Comparison of ENCODE assay signal across 20 cellular contexts in genomic region chr2:105815401-105815800, GRCh38.
A peak's percentile ranks its signal among the peaks of the same experiment; 100 is the strongest.
DNase-seq lines count a peak whose midpoint lies in the region; ATAC-seq and TF ChIP-seq lines count a peak whose summit lies in the region.
"Had no signal": no experiment of that assay in that cellular context is flagged by ENCODE, and none has a peak within 500 bp of the region (broad histone marks: within the 10 kb centered on the region; RNA-seq: fewer than 3 reads in every experiment).

No MANE protein-coding gene starts in this region.

- TF ChIP-seq EP300 in gastroesophageal sphincter (IDR thresholded peaks at IDR 0.05), result no peak

- no peak for DNase-seq in activated T-cell treated with anti-CD3 and anti-CD28 coated beads, Interleukin-2, amount 50 U/mL, for 72 hours
- DNase-seq in activated T-cell treated with anti-CD3 and anti-CD28 coated beads, Interleukin-2, amount 50 U/mL, for 4 hours, result no peak
- DNase-seq in DMS79 (lab: John Stamatoyannopoulos, UW) (peak; percentile 65), Peyer's patch (no peak), DMS 273 treated with DMSO at 0.1 percent for 48 hours (lab: John Stamatoyannopoulos, UW) (no peak), T-helper 1 cell (no peak)
- DNase-seq: AML-193; CD4-positive, alpha-beta memory T cell; HFFc6; NCI-H1417; NCI-H187 treated with DMSO at 0.1 percent for 48 hours; NCI-H2171; NCI-H446; NK-92 treated with Interleukin-12 subunit alpha and Interleukin-12 subunit beta, amount 100 ng/mL, for 24 hours; OCI-M1; RPMI8226; SJCRH30 had no signal

- H3K4me3 ChIP-seq in gastroesophageal sphincter (no peak overlapping the region), stomach smooth muscle (ENCODE audit: low read length in 2 of 2) (no peak overlapping the region), Peyer's patch (no peak overlapping the region)
- H3K4me3 ChIP-seq: K562, SJCRH30 had no signal

- WGBS in gastroesophageal sphincter (ENCODE audit: low coverage in 1 of 2), 2 donors, result 73% methylated on average over 6 of the region's 7 CpGs; no CpG with 5 or more reads in 1 of the 2 donors

- ATAC-seq in activated T-cell treated with anti-CD3 and anti-CD28 coated beads, Interleukin-2, amount 50 U/mL, for 72 hours (replicated peaks in 1 of 2), result no peak
- ATAC-seq in activated T-cell treated with anti-CD3 and anti-CD28 coated beads, Interleukin-2, amount 50 U/mL, for 4 hours, result no peak
- ATAC-seq in gastroesophageal sphincter, result no peak
- ATAC-seq: K562 had no signal

- peak overlapping the region in 3 of 4 donors; percentile 8 to 71 (median 67) for H3K27ac ChIP-seq in gastroesophageal sphincter
- peak overlapping the region; percentile 53 for H3K27ac ChIP-seq in stomach smooth muscle (ENCODE audit: low read length)
- no peak overlapping the region for H3K27ac ChIP-seq in Peyer's patch
- H3K27ac ChIP-seq: SJCRH30 had no signal

- peaks cover 0 to 14% of the 10 kb centered on the region in 2 donors for H3K36me3 ChIP-seq in gastroesophageal sphincter
- H3K36me3 ChIP-seq in stomach smooth muscle (ENCODE audit: control insufficient read depth in 2 of 2, insufficient read depth in 2 of 2, low read length in 2 of 2), result peaks cover 3 to 7% of the 10 kb centered on the region in 2 donors
- H3K36me3 ChIP-seq in Peyer's patch, result peaks cover 0 to 7% (median 0%) of the 10 kb centered on the region in 3 donors

- no peak for TF ChIP-seq CTCF in gastroesophageal sphincter (IDR thresholded peaks at IDR 0.05)
- no peak for TF ChIP-seq CTCF in Peyer's patch (IDR thresholded peaks at IDR 0.05)

- peak overlapping the region; percentile 32 for H3K27ac Mint-ChIP-seq in activated T-cell treated with anti-CD3 and anti-CD28 coated beads, Interleukin-2, amount 50 U/mL, for 72 hours
- H3K27ac Mint-ChIP-seq: HFFc6 had no signal

- no peak overlapping the region for H3K9ac ChIP-seq in stomach smooth muscle (ENCODE audit: low read length in 2 of 2)

- H3K4me3 Mint-ChIP-seq in activated T-cell treated with anti-CD3 and anti-CD28 coated beads, Interleukin-2, amount 50 U/mL, for 72 hours, result no peak overlapping the region
- no peak overlapping the region for H3K4me3 Mint-ChIP-seq in activated T-cell treated with anti-CD3 and anti-CD28 coated beads, Interleukin-2, amount 50 U/mL, for 4 hours
- H3K4me3 Mint-ChIP-seq: HFFc6 had no signal

- no peaks in the 10 kb centered on the region for H3K27me3 Mint-ChIP-seq in activated T-cell treated with anti-CD3 and anti-CD28 coated beads, Interleukin-2, amount 50 U/mL, for 72 hours (ENCODE audit: low read depth)
- no peaks in the 10 kb centered on the region for H3K27me3 Mint-ChIP-seq in activated T-cell treated with anti-CD3 and anti-CD28 coated beads, Interleukin-2, amount 50 U/mL, for 4 hours (ENCODE audit: low read depth)
- H3K27me3 Mint-ChIP-seq: CD4-positive, alpha-beta memory T cell had no signal

- no peaks in the 10 kb centered on the region for H3K9me3 Mint-ChIP-seq in activated T-cell treated with anti-CD3 and anti-CD28 coated beads, Interleukin-2, amount 50 U/mL, for 72 hours
- no peaks in the 10 kb centered on the region for H3K9me3 Mint-ChIP-seq in activated T-cell treated with anti-CD3 and anti-CD28 coated beads, Interleukin-2, amount 50 U/mL, for 4 hours
- H3K9me3 Mint-ChIP-seq: HFFc6 had no signal

- H3K4me1 ChIP-seq in gastroesophageal sphincter (peaks cover 5 to 61% (median 39%) of the 10 kb centered on the region in 3 donors), stomach smooth muscle (ENCODE audit: control insufficient read depth, insufficient read depth, low read length) (peaks cover 46% of the 10 kb centered on the region), Peyer's patch (peaks cover 0 to 48% (median 0%) of the 10 kb centered on the region in 4 donors)

- H3K27me3 ChIP-seq in gastroesophageal sphincter, result no peaks in the 10 kb centered on the region
- H3K27me3 ChIP-seq in stomach smooth muscle (ENCODE audit: control insufficient read depth in 1 of 2, insufficient read depth in 2 of 2, low read length in 2 of 2), result no peaks in the 10 kb centered on the region
- H3K27me3 ChIP-seq in Peyer's patch, result no peaks in the 10 kb centered on the region
- H3K27me3 ChIP-seq: SJCRH30 had no signal

- TF ChIP-seq POLR2A in gastroesophageal sphincter (IDR thresholded peaks at IDR 0.05) (no peak), Peyer's patch (IDR thresholded peaks at IDR 0.05) (no peak)

- H3K4me1 Mint-ChIP-seq in activated T-cell treated with anti-CD3 and anti-CD28 coated beads, Interleukin-2, amount 50 U/mL, for 72 hours (ENCODE audit: low read depth), result peaks cover 80% of the 10 kb centered on the region
- peaks cover 82% of the 10 kb centered on the region for H3K4me1 Mint-ChIP-seq in activated T-cell treated with anti-CD3 and anti-CD28 coated beads, Interleukin-2, amount 50 U/mL, for 4 hours (ENCODE audit: low read depth)

- H3K9me3 ChIP-seq in gastroesophageal sphincter (no peaks in the 10 kb centered on the region), stomach smooth muscle (ENCODE audit: control insufficient read depth in 2 of 2, low read length in 2 of 2) (no peaks in the 10 kb centered on the region), Peyer's patch (no peaks in the 10 kb centered on the region)

- H3K36me3 Mint-ChIP-seq in activated T-cell treated with anti-CD3 and anti-CD28 coated beads, Interleukin-2, amount 50 U/mL, for 72 hours (ENCODE audit: insufficient read depth in 2 of 2), result peaks cover 3 to 39% of the 10 kb centered on the region in 2 donors
- H3K36me3 Mint-ChIP-seq in activated T-cell treated with anti-CD3 and anti-CD28 coated beads, Interleukin-2, amount 50 U/mL, for 4 hours (ENCODE audit: insufficient read depth), result peaks cover 37% of the 10 kb centered on the region

Comparison
In these comparisons a context has a peak if more than half of its experiments do, and no peak if none do; other contexts are left out.
1. H3K27ac ChIP-seq: peak in gastroesophageal sphincter (3 of 4) and stomach smooth muscle (single experiment); none in Peyer's patch (0 of 4).